ENCODE assay signal across 9 cellular contexts in genomic region chr10:104299031-104299904, GRCh38. TPM values are rescaled to one million over a fixed set of nuclear protein-coding genes. Genes with fewer than 3 reads are reported as not detected.
DNase-seq lines count a peak whose midpoint lies in the region; ATAC-seq and TF ChIP-seq lines count a peak whose summit lies in the region.
"Had no signal": no experiment of that assay in that cellular context is flagged by ENCODE, and none has a peak within 500 bp of the region (broad histone marks: within the 10 kb centered on the region; RNA-seq: fewer than 3 reads in every experiment).

No MANE protein-coding gene starts in this region.

- DNase-seq in AG20443 (ENCODE audit: low spot score) (peak; percentile 56), adipocyte (ENCODE audit: low read depth) (no peak), heart right ventricle (peak in 1 of 2 donors; percentile 64), pulmonary artery endothelial cell (ENCODE audit: low read depth, low spot score) (peak; percentile 57), GF-D8 (lab: John Stamatoyannopoulos, UW) (no peak), DMS153 (lab: John Stamatoyannopoulos, UW) (no peak), T-helper 17 cell (no peak)
- no peak for DNase-seq in activated CD4-positive, alpha-beta T cell treated with anti-CD3 and anti-CD28 coated beads for 4 hours

- intact Hi-C loops in heart right ventricle (cut with DNase I), result loop anchor here in 1 of 10 donors (2.0 kb wide), 1 partner anchor 40 kb away; the partner anchor contains the start of gene ITPRIP

- peaks cover 23% of the 10 kb centered on the region for H3K27me3 Mint-ChIP-seq in T-helper 17 cell

- peaks cover 3% of the 10 kb centered on the region for H3K36me3 Mint-ChIP-seq in T-helper 17 cell (ENCODE audit: low read depth)

- H3K9me3 ChIP-seq in adipocyte (ENCODE audit: control insufficient read depth, low read length) (no peaks in the 10 kb centered on the region), heart right ventricle (peaks cover 0 to 6% (median 0%) of the 10 kb centered on the region in 11 donors), T-helper 17 cell (ENCODE audit: control insufficient read depth, low read length, poor library complexity, severe bottlenecking) (no peaks in the 10 kb centered on the region)

- no peak overlapping the region for H3K4me3 Mint-ChIP-seq in T-helper 17 cell
- H3K4me3 Mint-ChIP-seq: dendritic cell treated with granulocyte-macrophage colony-stimulating factor and Interleukin-4, amounts not matched to agents 40 ng/mL and 50 ng/mL, for 4 days had no signal

- ATAC-seq in heart right ventricle, result peak; percentile 4 to 56 (median 32)
- ATAC-seq in T-helper 17 cell, result no peak

- no peak for TF ChIP-seq CTCF in heart right ventricle (IDR thresholded peaks at IDR 0.05)

- 35 to 46% methylated on average over 13 of the region's 13 CpGs for WGBS in heart right ventricle, 2 donors

- H3K27ac ChIP-seq in heart right ventricle, result peak overlapping the region; percentile 84 to 96 (median 92)

- peaks cover 6% of the 10 kb centered on the region for H3K4me1 Mint-ChIP-seq in T-helper 17 cell

- H3K36me3 ChIP-seq in adipocyte (ENCODE audit: control insufficient read depth, insufficient read depth, low read length, severe bottlenecking), result no peaks in the 10 kb centered on the region
- no peaks in the 10 kb centered on the region for H3K36me3 ChIP-seq in heart right ventricle

- H3K27ac Mint-ChIP-seq in T-helper 17 cell, result no peak overlapping the region
- H3K27ac Mint-ChIP-seq: dendritic cell treated with granulocyte-macrophage colony-stimulating factor and Interleukin-4, amounts not matched to agents 40 ng/mL and 50 ng/mL, for 4 days had no signal

- H3K4me1 ChIP-seq in adipocyte (ENCODE audit: control insufficient read depth, insufficient read depth, low read length) (peaks cover 19% of the 10 kb centered on the region), heart right ventricle (peaks cover 17 to 73% (median 60%) of the 10 kb centered on the region in 9 donors)

- peak overlapping the region; percentile 27 for H3K4me3 ChIP-seq in adipocyte (ENCODE audit: low read length)
- H3K4me3 ChIP-seq in heart right ventricle, result peak overlapping the region in 6 of 10 donors; percentile 5 to 22 (median 13)

- no peak overlapping the region for H3K9ac ChIP-seq in adipocyte (ENCODE audit: low read length)

- H3K27me3 ChIP-seq in adipocyte (replicated peaks; ENCODE audit: control insufficient read depth, insufficient read depth, low read length), result no peaks in the 10 kb centered on the region
- H3K27me3 ChIP-seq in heart right ventricle, result no peaks in the 10 kb centered on the region

RNA-seq across cellular contexts. Expression of gene GSTO2, which starts 30.3 kb away (rescaled TPM):
- total RNA-seq in heart right ventricle (1 to 10 TPM in 4 of 10 donors, under 1 TPM in 6; 0.57 to 1.6 (median 0.97) TPM), pulmonary artery endothelial cell (0.25 and 0.33 TPM in 2 replicates), T-helper 17 cell (1 to 10 TPM in 1 of 2 donors, under 1 TPM in 1; 0.70 to 1.1 TPM)
- polyA plus RNA-seq in heart right ventricle, result under 1 TPM; 0.25 to 0.51 TPM

RNA-seq across cellular contexts. Expression of gene ITPRIP, which starts 39.0 kb away (rescaled TPM):
- total RNA-seq in heart right ventricle, result 10 to 100 TPM; 18.6 to 87.2 (median 35.9) TPM
- 10 to 100 TPM; 17.5 to 41.6 TPM for polyA plus RNA-seq in heart right ventricle
- total RNA-seq in pulmonary artery endothelial cell, result 16.6 and 22.8 TPM in 2 replicates
- 10 to 100 TPM; 30.6 to 47.1 TPM for total RNA-seq in T-helper 17 cell

RNA-seq across cellular contexts. Expression of gene GSTO1, which starts 44.6 kb away (rescaled TPM):
- total RNA-seq in heart right ventricle (100 to 1,000 TPM; 161 to 372 (median 220) TPM), pulmonary artery endothelial cell (144 and 229 TPM in 2 replicates), T-helper 17 cell (10 to 100 TPM; 37.9 to 52.6 TPM)
- 100 to 1,000 TPM; 339 to 570 TPM for polyA plus RNA-seq in heart right ventricle

RNA-seq across cellular contexts. Expression of gene CFAP58, which starts 54.4 kb away (rescaled TPM):
- total RNA-seq in heart right ventricle (1 to 10 TPM; 1.3 to 5.8 (median 3.0) TPM), pulmonary artery endothelial cell (0.46 and 0.63 TPM in 2 replicates), T-helper 17 cell (not detected)
- 1 to 10 TPM in 1 of 2 donors, under 1 TPM in 1; 0.58 to 3.6 TPM for polyA plus RNA-seq in heart right ventricle

Comparison
In these comparisons a context has a peak if more than half of its experiments do, and no peak if none do; other contexts are left out.
1. DNase-seq: peak in AG20443 (single experiment) and pulmonary artery endothelial cell (single experiment); none in adipocyte (single experiment), GF-D8 (single experiment), DMS153 (single experiment), T-helper 17 cell (0 of 3) and activated CD4-positive, alpha-beta T cell treated with anti-CD3 and anti-CD28 coated beads for 4 hours (0 of 2).